8 cellular contexts compared by ENCODE assay signal in the genomic region with DNA sequence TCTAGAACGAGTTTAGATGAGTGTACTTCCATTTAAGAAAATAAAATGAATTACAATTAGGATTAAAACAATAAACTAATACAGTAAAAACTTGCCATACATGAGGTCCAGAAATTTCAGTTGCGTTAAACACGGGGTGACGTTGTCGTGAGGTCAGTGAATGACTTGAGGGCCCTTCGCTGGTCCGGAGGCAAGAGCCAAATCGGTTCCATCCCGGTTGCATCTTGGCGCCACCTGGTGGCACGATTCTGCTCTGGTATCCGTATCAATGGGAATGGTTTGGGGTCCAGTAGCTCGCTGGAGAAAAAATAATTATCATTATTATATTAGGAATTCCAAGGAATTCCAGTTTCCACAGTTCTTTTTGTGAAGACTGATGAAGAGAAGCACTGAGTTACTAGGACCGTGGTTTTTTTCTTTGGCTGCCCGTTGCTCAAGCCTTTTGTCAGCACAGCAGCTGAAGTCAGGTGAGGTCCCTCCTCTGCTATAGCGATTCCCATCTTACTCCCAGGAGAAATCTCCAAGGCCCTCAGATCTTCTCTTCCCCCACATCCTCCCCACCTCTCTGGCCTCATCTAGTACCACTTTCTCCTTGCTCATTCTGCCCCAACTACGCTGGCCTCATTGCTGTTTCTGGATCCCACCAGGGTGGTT.
DNase-seq lines count a peak whose midpoint lies in the region; ATAC-seq, FAIRE-seq and TF ChIP-seq lines count a peak whose summit lies in the region.

No MANE protein-coding gene starts in this region.

- no peaks in the 10 kb centered on the region for H3K27me3 ChIP-seq in liver (ENCODE audit: control insufficient read depth in 4 of 4, insufficient read depth in 4 of 4, low read length in 3 of 4)

- H3K36me3 ChIP-seq in liver (ENCODE audit: control insufficient read depth in 4 of 4, insufficient read depth in 3 of 4, low read depth in 1 of 4, low read length in 3 of 4) = no peaks in the 10 kb centered on the region

- no peak overlapping the region for H3K27ac ChIP-seq in liver (ENCODE audit: low read depth in 1 of 2, low read length in 2 of 2)

- DNase-seq in D721Med (ENCODE audit: insufficient read length, low spot score) (peak; percentile 44), HCEC 1CT (peak; percentile 20), NCI-H2171 treated with DMSO at 0.1 percent for 48 hours (lab: John Stamatoyannopoulos, UW) (peak; percentile 39), cerebellum (ENCODE audit: low spot score) (peak; percentile 71)
- DNase-seq in activated CD4-positive, alpha-beta T cell treated with anti-CD3 and anti-CD28 coated beads for 1 hour = peak; percentile 46
- DNase-seq in stimulated activated CD8-positive, alpha-beta memory T cell treated with anti-CD3 and anti-CD28 coated beads, Interleukin-12 subunit alpha, Interleukin-12 subunit beta, amount 100 ng/mL, for 4 hours (ENCODE audit: low read depth) = peak; percentile 17

- H3K4me3 ChIP-seq in liver (ENCODE audit: low read depth in 1 of 3, low read length in 3 of 3) = no peak overlapping the region

- no peaks in the 10 kb centered on the region for H3K9me3 ChIP-seq in liver (ENCODE audit: control insufficient read depth in 4 of 4, low read length in 3 of 4)

- peak; percentile 90 for TF ChIP-seq CTCF in D721Med (IDR thresholded peaks at IDR 0.05; ENCODE audit: insufficient read depth, missing control alignments)
- peak; percentile 71 for TF ChIP-seq CTCF in liver (IDR thresholded peaks at IDR 0.05; ENCODE audit: low read depth, low read length, missing input control)

- WGBS in liver = 22% methylated on average over 17 of the region's 17 CpGs

- no peak for ATAC-seq in HG02852 (IDR thresholded peaks at IDR 0.05; ENCODE audit: unreplicated experiment)

- H3K9ac ChIP-seq in liver (ENCODE audit: low read depth in 1 of 2, low read length in 2 of 2) = no peak overlapping the region

- FAIRE-seq in D721Med (lab: Jason Lieb, UNC) = peak; percentile 55

- peak; percentile 83 to 90 for TF ChIP-seq RAD21 in liver (IDR thresholded peaks at IDR 0.05)

- H3K4me1 ChIP-seq in liver (ENCODE audit: control insufficient read depth in 4 of 4, insufficient read depth in 4 of 4, low read length in 3 of 4) = no peaks in the 10 kb centered on the region

TF ChIP-seq in liver, 16 proteins besides CTCF, POLR2A, EP300 and RAD21:
- TF ChIP-seq FOXA2 (IDR thresholded peaks at IDR 0.05) (no peak), HNF4G (IDR thresholded peaks at IDR 0.05) (no peak), SP1 (IDR thresholded peaks at IDR 0.05) (no peak), FOXA1 (IDR thresholded peaks at IDR 0.05) (no peak), EGR1 (IDR thresholded peaks at IDR 0.05; ENCODE audit: low read depth in 2 of 2) (no peak), NR2F2 (IDR thresholded peaks at IDR 0.05) (no peak), HNF4A (conservative IDR thresholded peaks at IDR 0.05) (no peak), RXRA (IDR thresholded peaks at IDR 0.05) (no peak), JUND (IDR thresholded peaks at IDR 0.05) (no peak), GABPA (IDR thresholded peaks at IDR 0.05 in 1 of 2, conservative IDR thresholded peaks at IDR 0.05 in 1 of 2) (no peak), YY1 (IDR thresholded peaks at IDR 0.05) (no peak), TAF1 (conservative IDR thresholded peaks at IDR 0.05) (no peak)
- TF ChIP-seq, protein P1, sequence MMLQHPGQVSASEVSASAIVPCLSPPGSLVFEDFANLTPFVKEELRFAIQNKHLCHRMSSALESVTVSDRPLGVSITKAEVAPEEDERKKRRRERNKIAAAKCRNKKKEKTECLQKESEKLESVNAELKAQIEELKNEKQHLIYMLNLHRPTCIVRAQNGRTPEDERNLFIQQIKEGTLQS (IDR thresholded peaks at IDR 0.05) = no peak
- TF ChIP-seq, protein P2, sequence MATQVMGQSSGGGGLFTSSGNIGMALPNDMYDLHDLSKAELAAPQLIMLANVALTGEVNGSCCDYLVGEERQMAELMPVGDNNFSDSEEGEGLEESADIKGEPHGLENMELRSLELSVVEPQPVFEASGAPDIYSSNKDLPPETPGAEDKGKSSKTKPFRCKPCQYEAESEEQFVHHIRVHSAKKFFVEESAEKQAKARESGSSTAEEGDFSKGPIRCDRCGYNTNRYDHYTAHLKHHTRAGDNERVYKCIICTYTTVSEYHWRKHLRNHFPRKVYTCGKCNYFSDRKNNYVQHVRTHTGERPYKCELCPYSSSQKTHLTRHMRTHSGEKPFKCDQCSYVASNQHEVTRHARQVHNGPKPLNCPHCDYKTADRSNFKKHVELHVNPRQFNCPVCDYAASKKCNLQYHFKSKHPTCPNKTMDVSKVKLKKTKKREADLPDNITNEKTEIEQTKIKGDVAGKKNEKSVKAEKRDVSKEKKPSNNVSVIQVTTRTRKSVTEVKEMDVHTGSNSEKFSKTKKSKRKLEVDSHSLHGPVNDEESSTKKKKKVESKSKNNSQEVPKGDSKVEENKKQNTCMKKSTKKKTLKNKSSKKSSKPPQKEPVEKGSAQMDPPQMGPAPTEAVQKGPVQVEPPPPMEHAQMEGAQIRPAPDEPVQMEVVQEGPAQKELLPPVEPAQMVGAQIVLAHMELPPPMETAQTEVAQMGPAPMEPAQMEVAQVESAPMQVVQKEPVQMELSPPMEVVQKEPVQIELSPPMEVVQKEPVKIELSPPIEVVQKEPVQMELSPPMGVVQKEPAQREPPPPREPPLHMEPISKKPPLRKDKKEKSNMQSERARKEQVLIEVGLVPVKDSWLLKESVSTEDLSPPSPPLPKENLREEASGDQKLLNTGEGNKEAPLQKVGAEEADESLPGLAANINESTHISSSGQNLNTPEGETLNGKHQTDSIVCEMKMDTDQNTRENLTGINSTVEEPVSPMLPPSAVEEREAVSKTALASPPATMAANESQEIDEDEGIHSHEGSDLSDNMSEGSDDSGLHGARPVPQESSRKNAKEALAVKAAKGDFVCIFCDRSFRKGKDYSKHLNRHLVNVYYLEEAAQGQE (IDR thresholded peaks at IDR 0.05) = no peak
- TF ChIP-seq, protein P3, sequence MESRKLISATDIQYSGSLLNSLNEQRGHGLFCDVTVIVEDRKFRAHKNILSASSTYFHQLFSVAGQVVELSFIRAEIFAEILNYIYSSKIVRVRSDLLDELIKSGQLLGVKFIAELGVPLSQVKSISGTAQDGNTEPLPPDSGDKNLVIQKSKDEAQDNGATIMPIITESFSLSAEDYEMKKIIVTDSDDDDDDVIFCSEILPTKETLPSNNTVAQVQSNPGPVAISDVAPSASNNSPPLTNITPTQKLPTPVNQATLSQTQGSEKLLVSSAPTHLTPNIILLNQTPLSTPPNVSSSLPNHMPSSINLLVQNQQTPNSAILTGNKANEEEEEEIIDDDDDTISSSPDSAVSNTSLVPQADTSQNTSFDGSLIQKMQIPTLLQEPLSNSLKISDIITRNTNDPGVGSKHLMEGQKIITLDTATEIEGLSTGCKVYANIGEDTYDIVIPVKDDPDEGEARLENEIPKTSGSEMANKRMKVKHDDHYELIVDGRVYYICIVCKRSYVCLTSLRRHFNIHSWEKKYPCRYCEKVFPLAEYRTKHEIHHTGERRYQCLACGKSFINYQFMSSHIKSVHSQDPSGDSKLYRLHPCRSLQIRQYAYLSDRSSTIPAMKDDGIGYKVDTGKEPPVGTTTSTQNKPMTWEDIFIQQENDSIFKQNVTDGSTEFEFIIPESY (IDR thresholded peaks at IDR 0.05) = no peak
- TF ChIP-seq, protein P4, sequence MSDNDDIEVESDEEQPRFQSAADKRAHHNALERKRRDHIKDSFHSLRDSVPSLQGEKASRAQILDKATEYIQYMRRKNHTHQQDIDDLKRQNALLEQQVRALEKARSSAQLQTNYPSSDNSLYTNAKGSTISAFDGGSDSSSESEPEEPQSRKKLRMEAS (IDR thresholded peaks at IDR 0.05) = no peak

Comparison
In these comparisons a context has a peak if more than half of its experiments do, and no peak if none do; other contexts are left out.
1. DNase-seq: peak in every context shown above with its lines; median percentile 71 in cerebellum; 46 in activated CD4-positive, alpha-beta T cell treated with anti-CD3 and anti-CD28 coated beads for 1 hour; 44 in D721Med; 39 in NCI-H2171 treated with DMSO at 0.1 percent for 48 hours; 20 in HCEC 1CT; 17 in stimulated activated CD8-positive, alpha-beta memory T cell treated with anti-CD3 and anti-CD28 coated beads, Interleukin-12 subunit alpha, Interleukin-12 subunit beta, amount 100 ng/mL, for 4 hours.